9 cellular contexts compared by ENCODE assay signal in genomic region chr20:51660741-51661608, GRCh38.
DNase-seq lines count a peak whose midpoint lies in the region; ATAC-seq and TF ChIP-seq lines count a peak whose summit lies in the region.
"Had no signal": no experiment of that assay in that cellular context is flagged by ENCODE, and none has a peak within 500 bp of the region (broad histone marks: within the 10 kb centered on the region; RNA-seq: fewer than 3 reads in every experiment).

No MANE protein-coding gene starts in this region.

- H3K9me3 ChIP-seq in BE2C, result no peaks in the 10 kb centered on the region

- ATAC-seq in natural killer cell treated with Interleukin-12 subunit alpha and Interleukin-12 subunit beta and Interleukin-15 and Interleukin-18, amount 100 ng/mL, for 72 hours, result peak in 1 of 2 donors; percentile 10

- no peaks in the 10 kb centered on the region for H3K9me3 Mint-ChIP-seq in natural killer cell treated with Interleukin-12 subunit alpha and Interleukin-12 subunit beta and Interleukin-15 and Interleukin-18, amount 100 ng/mL, for 72 hours

- H3K27ac Mint-ChIP-seq in natural killer cell treated with Interleukin-12 subunit alpha and Interleukin-12 subunit beta and Interleukin-15 and Interleukin-18, amount 100 ng/mL, for 72 hours, result peak overlapping the region in 1 of 2 donors; percentile 62

- H3K36me3 ChIP-seq in BE2C, result no peaks in the 10 kb centered on the region

- no peaks in the 10 kb centered on the region for H3K27me3 Mint-ChIP-seq in natural killer cell treated with Interleukin-12 subunit alpha and Interleukin-12 subunit beta and Interleukin-15 and Interleukin-18, amount 100 ng/mL, for 72 hours

- H3K4me1 ChIP-seq in BE2C, result no peaks in the 10 kb centered on the region

- H3K27me3 ChIP-seq in BE2C, result no peaks in the 10 kb centered on the region

- peak overlapping the region; percentile 13 for H3K4me3 Mint-ChIP-seq in natural killer cell treated with Interleukin-12 subunit alpha and Interleukin-12 subunit beta and Interleukin-15 and Interleukin-18, amount 100 ng/mL, for 72 hours

- H3K4me1 Mint-ChIP-seq in natural killer cell treated with Interleukin-12 subunit alpha and Interleukin-12 subunit beta and Interleukin-15 and Interleukin-18, amount 100 ng/mL, for 72 hours (ENCODE audit: low read depth in 2 of 2), result peaks cover 9 to 20% of the 10 kb centered on the region in 2 donors

- peak; percentile 70 for DNase-seq in Daoy (ENCODE audit: low read depth)
- DNase-seq in M059J (ENCODE audit: low read depth), result peak; percentile 97
- DNase-seq in choroid plexus epithelial cell (ENCODE audit: low read depth), result peak; percentile 24
- no peak for DNase-seq in natural killer cell treated with Interleukin-12 subunit alpha and Interleukin-12 subunit beta and Interleukin-15 and Interleukin-18, amount 100 ng/mL, for 72 hours (ENCODE audit: low spot score)
- no peak for DNase-seq in NCI-H1048 (lab: John Stamatoyannopoulos, UW)
- no peak for DNase-seq in BE2C
- DNase-seq in stimulated activated CD4-positive, alpha-beta T cell treated with anti-CD3 and anti-CD28 coated beads, Interleukin-12 subunit alpha, Interleukin-12 subunit beta, amount 100 ng/mL, for 4 hours, result no peak
- no peak for DNase-seq in NCI-H524 (lab: John Stamatoyannopoulos, UW)
- DNase-seq: NCI-H69 had no signal

- no peak for TF ChIP-seq CTCF in choroid plexus epithelial cell (conservative IDR thresholded peaks at IDR 0.05; ENCODE audit: low read depth, low read length)
- TF ChIP-seq CTCF in BE2C (IDR thresholded peaks at IDR 0.05; ENCODE audit: low read depth, low read length), result no peak

- no peak overlapping the region for H3K4me3 ChIP-seq in choroid plexus epithelial cell (ENCODE audit: low read depth, low read length)
- no peak overlapping the region for H3K4me3 ChIP-seq in BE2C (ENCODE audit: low read depth, low read length)

- H3K36me3 Mint-ChIP-seq in natural killer cell treated with Interleukin-12 subunit alpha and Interleukin-12 subunit beta and Interleukin-15 and Interleukin-18, amount 100 ng/mL, for 72 hours, result no peaks in the 10 kb centered on the region

Comparison
In these comparisons a context has a peak if more than half of its experiments do, and no peak if none do; other contexts are left out.
1. DNase-seq: peak in Daoy (single experiment), M059J (single experiment) and choroid plexus epithelial cell (single experiment); none in natural killer cell treated with Interleukin-12 subunit alpha and Interleukin-12 subunit beta and Interleukin-15 and Interleukin-18, amount 100 ng/mL, for 72 hours (single experiment), NCI-H1048 (single experiment), BE2C (single experiment), stimulated activated CD4-positive, alpha-beta T cell treated with anti-CD3 and anti-CD28 coated beads, Interleukin-12 subunit alpha, Interleukin-12 subunit beta, amount 100 ng/mL, for 4 hours (single experiment) and NCI-H524 (0 of 2).